Comparison of ENCODE assay signal across 13 cellular contexts in genomic region chr2:28403388-28403956, GRCh38. TPM values are rescaled to one million over a fixed set of nuclear protein-coding genes. Genes with fewer than 3 reads are reported as not detected.
A peak's percentile ranks its signal among the peaks of the same experiment; 100 is the strongest.
DNase-seq lines count a peak whose midpoint lies in the region; ATAC-seq and TF ChIP-seq lines count a peak whose summit lies in the region.
"Had no signal": no experiment of that assay in that cellular context is flagged by ENCODE, and none has a peak within 500 bp of the region (broad histone marks: within the 10 kb centered on the region; RNA-seq: fewer than 3 reads in every experiment).

No MANE protein-coding gene starts in this region.

- H3K4me3 Mint-ChIP-seq in CD4-positive, alpha-beta T cell, result peak overlapping the region; percentile 25
- H3K4me3 Mint-ChIP-seq in endothelial cell (ENCODE audit: unreplicated experiment) (peak overlapping the region; percentile 81), endodermal cell (no peak overlapping the region)
- H3K4me3 Mint-ChIP-seq: GM23338 had no signal

- ATAC-seq in CD4-positive, alpha-beta T cell (ENCODE audit: poor library complexity), result no peak
- ATAC-seq: GM23338, lower lobe of right lung had no signal

- no peaks in the 10 kb centered on the region for H3K27me3 Mint-ChIP-seq in CD4-positive, alpha-beta T cell
- H3K27me3 Mint-ChIP-seq in endothelial cell (ENCODE audit: unreplicated experiment) (peaks cover 8% of the 10 kb centered on the region), endodermal cell (ENCODE audit: insufficient read depth) (no peaks in the 10 kb centered on the region)

- CTCF ChIA-PET in CD4-positive, alpha-beta T cell (lab: Charles Lee), result interaction anchor here (0.9 kb wide), 1 partner anchor 51 kb away, joined by 4 read pairs; no protein-coding TSS in a partner anchor

- TF ChIP-seq POLR2A in suprapubic skin (IDR thresholded peaks at IDR 0.05), result no peak

- no peak for TF ChIP-seq EP300 in suprapubic skin (IDR thresholded peaks at IDR 0.05)

- POLR2A ChIA-PET in CD4-positive, alpha-beta T cell (lab: Charles Lee), result interaction anchor here (1.5 to 1.6 kb wide), 2 partner anchors 11 to 20 kb away, joined by 6 to 7 read pairs; partner anchors contain the start of gene FOSL2

- peaks cover 35% of the 10 kb centered on the region for H3K4me1 ChIP-seq in BLaER1
- peaks cover 8% of the 10 kb centered on the region for H3K4me1 ChIP-seq in endodermal cell (ENCODE audit: control insufficient read depth, insufficient read depth, low read length)
- H3K4me1 ChIP-seq in suprapubic skin, result peaks cover 94% of the 10 kb centered on the region

- 88 to 92% methylated on average over 6 to 7 of the region's 7 CpGs for WGBS in endodermal cell (ENCODE audit: insufficient coverage in 1 of 2, insufficient read length in 1 of 2), 2 experiments
- 61% methylated on average over 7 of the region's 7 CpGs for WGBS in suprapubic skin

- H3K9me3 ChIP-seq in BLaER1, result no peaks in the 10 kb centered on the region
- H3K9me3 ChIP-seq in CD4-positive, alpha-beta T cell (ENCODE audit: control insufficient read depth, low read length), result no peaks in the 10 kb centered on the region
- no peaks in the 10 kb centered on the region for H3K9me3 ChIP-seq in endodermal cell (ENCODE audit: control insufficient read depth, low read length)
- no peaks in the 10 kb centered on the region for H3K9me3 ChIP-seq in suprapubic skin
- H3K9me3 ChIP-seq: lower lobe of right lung, tibial artery had no signal

- intact Hi-C loops in CD4-positive, alpha-beta T cell (cut with DNase I, micrococcal nuclease), result no loop called here

- no peaks in the 10 kb centered on the region for H3K36me3 Mint-ChIP-seq in CD4-positive, alpha-beta T cell (ENCODE audit: low read depth)
- H3K36me3 Mint-ChIP-seq in endothelial cell (ENCODE audit: low read depth, unreplicated experiment) (peaks cover 13% of the 10 kb centered on the region), endodermal cell (ENCODE audit: low read depth) (no peaks in the 10 kb centered on the region)

- peak overlapping the region; percentile 27 for H3K4me2 ChIP-seq in BLaER1
- H3K4me2 ChIP-seq: GM23338 had no signal

- no peaks in the 10 kb centered on the region for H3K9me3 Mint-ChIP-seq in CD4-positive, alpha-beta T cell
- H3K9me3 Mint-ChIP-seq in endothelial cell (ENCODE audit: unreplicated experiment) (no peaks in the 10 kb centered on the region), endodermal cell (no peaks in the 10 kb centered on the region)
- H3K9me3 Mint-ChIP-seq: GM23338 had no signal

- H3K9ac ChIP-seq in BLaER1 (no peak overlapping the region), endodermal cell (ENCODE audit: extremely low read depth, low read length, poor library complexity, severe bottlenecking) (no peak overlapping the region)

- peaks cover 52% of the 10 kb centered on the region for H3K4me1 Mint-ChIP-seq in CD4-positive, alpha-beta T cell (ENCODE audit: low read depth)
- H3K4me1 Mint-ChIP-seq in endothelial cell (ENCODE audit: unreplicated experiment), result peaks cover 19% of the 10 kb centered on the region
- peaks cover 8% of the 10 kb centered on the region for H3K4me1 Mint-ChIP-seq in endodermal cell
- H3K4me1 Mint-ChIP-seq: GM23338 had no signal

- no peak for DNase-seq in CD4-positive, alpha-beta T cell
- DNase-seq in NCI-H2171 treated with DMSO at 0.1 percent for 48 hours (lab: John Stamatoyannopoulos, UW), result peak; percentile 66
- no peak for DNase-seq in endothelial cell (ENCODE audit: low spot score)
- DNase-seq in endodermal cell, result no peak
- DNase-seq in suprapubic skin (ENCODE audit: low spot score in 2 of 2), result no peak
- no peak for DNase-seq in DMS53 treated with DMSO at 0.1 percent for 48 hours (lab: John Stamatoyannopoulos, UW; ENCODE audit: unreplicated experiment)
- DNase-seq: activated CD4-positive, CD25-positive, alpha-beta regulatory T cell treated with anti-CD3 and anti-CD28 coated beads, Interleukin-2, amount 50 U/mL, for 72 hours; activated effector memory CD4-positive, alpha-beta T cell treated with Interleukin-2 at 50 U/mL for 16 hours; lower lobe of right lung; stimulated activated CD4-positive, alpha-beta T cell treated with anti-CD3 and anti-CD28 coated beads, Interleukin-12 subunit alpha, Interleukin-12 subunit beta, amount 100 ng/mL, for 4 hours had no signal

- H3K27me3 ChIP-seq in BLaER1, result no peaks in the 10 kb centered on the region
- no peaks in the 10 kb centered on the region for H3K27me3 ChIP-seq in CD4-positive, alpha-beta T cell (ENCODE audit: control insufficient read depth, insufficient read depth, low read length)
- no peaks in the 10 kb centered on the region for H3K27me3 ChIP-seq in endodermal cell (ENCODE audit: control insufficient read depth, insufficient read depth, low read length, poor library complexity, severe bottlenecking)
- H3K27me3 ChIP-seq in suprapubic skin, result no peaks in the 10 kb centered on the region
- H3K27me3 ChIP-seq: tibial artery had no signal

- peak overlapping the region; percentile 47 for H3K27ac Mint-ChIP-seq in CD4-positive, alpha-beta T cell
- H3K27ac Mint-ChIP-seq in endothelial cell (ENCODE audit: unreplicated experiment) (no peak overlapping the region), endodermal cell (no peak overlapping the region)
- H3K27ac Mint-ChIP-seq: GM23338 had no signal

- peaks cover 70% of the 10 kb centered on the region for H3K36me3 ChIP-seq in BLaER1
- peaks cover 40% of the 10 kb centered on the region for H3K36me3 ChIP-seq in endodermal cell (ENCODE audit: control insufficient read depth, insufficient read depth, low read length)
- H3K36me3 ChIP-seq in suprapubic skin, result peaks cover 75% of the 10 kb centered on the region

- H4K20me1 ChIP-seq in BLaER1, result peaks cover 57% of the 10 kb centered on the region

- H3K27ac ChIP-seq in BLaER1, result no peak overlapping the region
- H3K27ac ChIP-seq in CD4-positive, alpha-beta T cell (ENCODE audit: low read depth, low read length), result no peak overlapping the region
- no peak overlapping the region for H3K27ac ChIP-seq in endodermal cell (ENCODE audit: low read depth, low read length)
- H3K27ac ChIP-seq in suprapubic skin, result no peak overlapping the region
- H3K27ac ChIP-seq: lower lobe of right lung had no signal

- TF ChIP-seq CTCF in CD4-positive, alpha-beta T cell (IDR thresholded peaks at IDR 0.05), result no peak
- TF ChIP-seq CTCF in endothelial cell (IDR thresholded peaks at IDR 0.05; ENCODE audit: unreplicated experiment) (no peak), endodermal cell (conservative IDR thresholded peaks at IDR 0.05) (no peak), suprapubic skin (IDR thresholded peaks at IDR 0.05) (no peak)

- H3K4me3 ChIP-seq in BLaER1 (no peak overlapping the region), endodermal cell (ENCODE audit: low read length) (no peak overlapping the region), suprapubic skin (no peak overlapping the region)
- H3K4me3 ChIP-seq: GM23338, lower lobe of right lung, tibial artery had no signal

RNA-seq across cellular contexts. Expression of gene FOSL2, which starts 10.8 kb away (rescaled TPM):
- 100 to 1,000 TPM; 152 to 155 TPM for total RNA-seq in CD4-positive, alpha-beta T cell
- total RNA-seq in endothelial cell (ENCODE audit: unreplicated experiment) (24.4 TPM), endodermal cell (1 to 10 TPM; 1.4 to 3.8 TPM), suprapubic skin (100 to 1,000 TPM; 298 to 370 (median 337) TPM)
- polyA plus RNA-seq in endodermal cell (2013, experiment 1 of 2), result 2.7 TPM
- 2.6 TPM for polyA plus RNA-seq in endodermal cell (2013, experiment 2 of 2)
